Comparison of ENCODE assay signal across 16 cellular contexts in genomic region chr11:111775024-111775710, GRCh38. TPM values are rescaled to one million over a fixed set of nuclear protein-coding genes. Genes with fewer than 3 reads are reported as not detected.
A peak's percentile ranks its signal among the peaks of the same experiment; 100 is the strongest.
DNase-seq lines count a peak whose midpoint lies in the region; ATAC-seq and TF ChIP-seq lines count a peak whose summit lies in the region.
"Had no signal": no experiment of that assay in that cellular context is flagged by ENCODE, and none has a peak within 500 bp of the region (broad histone marks: within the 10 kb centered on the region; RNA-seq: fewer than 3 reads in every experiment).

No MANE protein-coding gene starts in this region.

- no peaks in the 10 kb centered on the region for H3K9me3 ChIP-seq in heart left ventricle

- H3K27me3 ChIP-seq in ACC112 (ENCODE audit: insufficient read depth, low read length) (no peaks in the 10 kb centered on the region), heart left ventricle (no peaks in the 10 kb centered on the region)

- DNase-seq in astrocyte of the spinal cord (ENCODE audit: low read depth, low spot score) (peak; percentile 53), heart left ventricle (peak in 3 of 5 donors; percentile 35 to 62 (median 46)), osteocyte (ENCODE audit: extremely low spot score, unreplicated experiment) (no peak), kidney glomerular epithelial cell (lab: John Stamatoyannopoulos, UW) (no peak), iPS-NIHi7 (ENCODE audit: extremely low spot score) (no peak)
- DNase-seq: GF-D8; NCI-H146; stimulated activated CD4-positive, alpha-beta T cell treated with anti-CD3 and anti-CD28 coated beads, Interleukin-2, amount 100 ng/mL, for 24 hours; stimulated activated CD8-positive, alpha-beta memory T cell treated with anti-CD3 and anti-CD28 coated beads, Interleukin-4, amount 100 ng/mL, for 48 hours; SW 1271; WERI-Rb-1 had no signal

- no peaks in the 10 kb centered on the region for H3K27me3 Mint-ChIP-seq in osteocyte (ENCODE audit: unreplicated experiment)
- H3K27me3 Mint-ChIP-seq: central memory CD8-positive, alpha-beta T cell had no signal

- H3K27ac Mint-ChIP-seq in osteocyte (ENCODE audit: unreplicated experiment): peak overlapping the region; percentile 80

- in situ Hi-C loops in astrocyte of the spinal cord (cut with HindIII; ENCODE audit: low sequenced_read_pairs): no loop called here

- no peak overlapping the region for H3K4me3 ChIP-seq in ACC112 (ENCODE audit: low read depth, low read length)
- H3K4me3 ChIP-seq in astrocyte of the spinal cord (ENCODE audit: low read depth, low read length): no peak overlapping the region
- H3K4me3 ChIP-seq in heart left ventricle: no peak overlapping the region

- peaks cover 7% of the 10 kb centered on the region for H3K4me1 ChIP-seq in ACC112 (ENCODE audit: control insufficient read depth, insufficient read depth, low read length, unreplicated experiment)
- H3K4me1 ChIP-seq in heart left ventricle: peaks cover 0 to 16% (median 12%) of the 10 kb centered on the region in 12 donors

- H3K27ac ChIP-seq in ACC112 (ENCODE audit: low read depth, low read length): no peak overlapping the region; the same call in 1 of the 2 replicates
- peak overlapping the region in 9 of 12 donors; percentile 2 to 51 (median 30) for H3K27ac ChIP-seq in heart left ventricle
- H3K27ac ChIP-seq: KMS-11, WERI-Rb-1 had no signal

- no peaks in the 10 kb centered on the region for H3K36me3 Mint-ChIP-seq in osteocyte (ENCODE audit: unreplicated experiment)

- H3K4me3 Mint-ChIP-seq in osteocyte (ENCODE audit: unreplicated experiment): no peak overlapping the region
- H3K4me3 Mint-ChIP-seq: central memory CD8-positive, alpha-beta T cell had no signal

- no peak for TF ChIP-seq CTCF in astrocyte of the spinal cord (IDR thresholded peaks at IDR 0.05; ENCODE audit: low read depth, low read length)
- no peak for TF ChIP-seq CTCF in heart left ventricle (IDR thresholded peaks at IDR 0.05)
- TF ChIP-seq CTCF in osteocyte (IDR thresholded peaks at IDR 0.05): no peak

- H3K36me3 ChIP-seq in ACC112 (ENCODE audit: insufficient read depth, low read length) (no peaks in the 10 kb centered on the region), heart left ventricle (no peaks in the 10 kb centered on the region)
- H3K36me3 ChIP-seq: WERI-Rb-1 had no signal

- H2AFZ ChIP-seq in ACC112 (ENCODE audit: low read length, unreplicated experiment): peak overlapping the region; percentile 15

- peaks cover 21% of the 10 kb centered on the region for H3K4me1 Mint-ChIP-seq in osteocyte (ENCODE audit: unreplicated experiment)
- H3K4me1 Mint-ChIP-seq: central memory CD8-positive, alpha-beta T cell had no signal

- WGBS in heart left ventricle, 4 donors: 40 to 56% (median 45%) methylated on average over 6 of the region's 6 CpGs

- H3K79me2 ChIP-seq in ACC112 (ENCODE audit: control insufficient read depth, insufficient read depth, low read length, unreplicated experiment): no peaks in the 10 kb centered on the region

- no peaks in the 10 kb centered on the region for H3K9me3 Mint-ChIP-seq in osteocyte (ENCODE audit: unreplicated experiment)
- H3K9me3 Mint-ChIP-seq: central memory CD8-positive, alpha-beta T cell had no signal

- ATAC-seq in heart left ventricle (peak; percentile 34 to 78 (median 50)), GM21576 (IDR thresholded peaks at IDR 0.05; ENCODE audit: unreplicated experiment) (no peak), esophagus mucosa (no peak)

- TF ChIP-seq POLR2A in heart left ventricle (IDR thresholded peaks at IDR 0.05): no peak

- intact Hi-C loops in heart left ventricle (cut with DNase I): loop anchor here in 9 of 10 donors (2.0 to 10.0 kb wide), 8 partner anchors 57 to 208 kb away; partner anchors contain the start of gene SIK2 (in 2 of the 9)

RNA-seq across cellular contexts. Expression of gene PPP2R1B, which starts 9.0 kb away (rescaled TPM):
- total RNA-seq in heart left ventricle: 10 to 100 TPM in 5 of 9 donors, 1 to 10 TPM in 4; 6.8 to 99.9 (median 11.8) TPM
- polyA plus RNA-seq in heart left ventricle: 1 to 10 TPM; 4.2 to 7.9 TPM
- total RNA-seq in osteocyte: 25.2 and 26.0 TPM in 2 replicates
- 28.7 TPM for total RNA-seq in esophagus mucosa

Comparison
In these comparisons a context has a peak if more than half of its experiments do, and no peak if none do; other contexts are left out.
1. DNase-seq: peak in astrocyte of the spinal cord (single experiment) and heart left ventricle (3 of 5); none in osteocyte (single experiment), kidney glomerular epithelial cell (single experiment) and iPS-NIHi7 (single experiment).
2. ATAC-seq: peak in heart left ventricle (4 of 4); none in GM21576 (single experiment) and esophagus mucosa (single experiment).